In genomic region chr5:132428147-132428482, GRCh38 we compare ENCODE assay signal across 9 cellular contexts. TPM values are rescaled to one million over a fixed set of nuclear protein-coding genes. Genes with fewer than 3 reads are reported as not detected.
A peak's percentile ranks its signal among the peaks of the same experiment; 100 is the strongest.
DNase-seq lines count a peak whose midpoint lies in the region; ATAC-seq and TF ChIP-seq lines count a peak whose summit lies in the region.
"Had no signal": no experiment of that assay in that cellular context is flagged by ENCODE, and none has a peak within 500 bp of the region (broad histone marks: within the 10 kb centered on the region; RNA-seq: fewer than 3 reads in every experiment).

No MANE protein-coding gene starts in this region.

- no peak for ATAC-seq in CD4-positive, alpha-beta T cell (ENCODE audit: poor library complexity)
- ATAC-seq in GM18867 (IDR thresholded peaks at IDR 0.05; ENCODE audit: unreplicated experiment) = no peak
- no peak for ATAC-seq in GM21528 (IDR thresholded peaks at IDR 0.05; ENCODE audit: low FRiP score, unreplicated experiment)
- ATAC-seq in HG02798 (IDR thresholded peaks at IDR 0.05; ENCODE audit: poor library complexity, unreplicated experiment) = no peak

- H3K4me1 Mint-ChIP-seq in CD4-positive, alpha-beta T cell (ENCODE audit: low read depth) = peaks cover 100% of the 10 kb centered on the region
- peaks cover 24% of the 10 kb centered on the region for H3K4me1 Mint-ChIP-seq in nephron

- H3K9me3 ChIP-seq in CD4-positive, alpha-beta T cell (ENCODE audit: control insufficient read depth, low read length) = no peaks in the 10 kb centered on the region
- no peaks in the 10 kb centered on the region for H3K9me3 ChIP-seq in KOPT-K1 (ENCODE audit: insufficient read depth, low read length, poor library complexity, severe bottlenecking)

- no peaks in the 10 kb centered on the region for H3K27me3 ChIP-seq in CD4-positive, alpha-beta T cell (ENCODE audit: control insufficient read depth, insufficient read depth, low read length)
- H3K27me3 ChIP-seq: neural progenitor cell had no signal

- intact Hi-C loops in CD4-positive, alpha-beta T cell (cut with DNase I, micrococcal nuclease) = no loop called here

- peak overlapping the region; percentile 78 for H3K27ac ChIP-seq in CD4-positive, alpha-beta T cell (ENCODE audit: low read depth, low read length)
- peak overlapping the region; percentile 98 for H3K27ac ChIP-seq in KOPT-K1 (ENCODE audit: low read depth, low read length, poor library complexity, severe bottlenecking)
- H3K27ac ChIP-seq: neural progenitor cell had no signal

- TF ChIP-seq CTCF in CD4-positive, alpha-beta T cell (IDR thresholded peaks at IDR 0.05) = no peak
- no peak for TF ChIP-seq CTCF in nephron (IDR thresholded peaks at IDR 0.05; ENCODE audit: unreplicated experiment in 3 of 3)

- no peaks in the 10 kb centered on the region for H3K27me3 Mint-ChIP-seq in CD4-positive, alpha-beta T cell
- H3K27me3 Mint-ChIP-seq in nephron (ENCODE audit: low read depth) = no peaks in the 10 kb centered on the region

- H3K27ac Mint-ChIP-seq in CD4-positive, alpha-beta T cell = peak overlapping the region; percentile 93
- H3K27ac Mint-ChIP-seq in nephron = peak overlapping the region in 2 of 3 experiments; percentile 41 to 67
- H3K27ac Mint-ChIP-seq: neural progenitor cell had no signal

- H3K36me3 Mint-ChIP-seq in CD4-positive, alpha-beta T cell (ENCODE audit: low read depth) = peaks cover 53% of the 10 kb centered on the region
- no peaks in the 10 kb centered on the region for H3K36me3 Mint-ChIP-seq in nephron (ENCODE audit: low read depth)
- H3K36me3 Mint-ChIP-seq: neural progenitor cell had no signal

- CTCF ChIA-PET in CD4-positive, alpha-beta T cell (lab: Charles Lee) = interaction anchor here (0.9 to 1.7 kb wide), 6 partner anchors 17 to 73 kb away, joined by 3 to 7 read pairs (median 3); partner anchors contain the start of gene IRF1

- H3K9me3 Mint-ChIP-seq in CD4-positive, alpha-beta T cell = no peaks in the 10 kb centered on the region
- no peaks in the 10 kb centered on the region for H3K9me3 Mint-ChIP-seq in nephron
- H3K9me3 Mint-ChIP-seq: neural progenitor cell had no signal

- no peak for DNase-seq in CD4-positive, alpha-beta T cell
- peak; percentile 40 for DNase-seq in amniotic epithelial cell (ENCODE audit: low read depth)
- no peak for DNase-seq in NOMO-1 treated with DMSO at 0.1 percent for 48 hours (lab: John Stamatoyannopoulos, UW; ENCODE audit: unreplicated experiment)

- peaks cover 87% of the 10 kb centered on the region for H3K36me3 ChIP-seq in KOPT-K1 (ENCODE audit: insufficient read depth, low read length)
- H3K36me3 ChIP-seq: neural progenitor cell had no signal

- POLR2A ChIA-PET in CD4-positive, alpha-beta T cell (lab: Charles Lee) = interaction anchor here (0.9 to 20.0 kb wide), 10 partner anchors 9 to 68 kb away, joined by 3 to 645 read pairs (median 49); partner anchors contain the start of gene IRF1

- peak overlapping the region; percentile 77 for H3K4me3 Mint-ChIP-seq in CD4-positive, alpha-beta T cell
- no peak overlapping the region for H3K4me3 Mint-ChIP-seq in nephron
- H3K4me3 Mint-ChIP-seq: neural progenitor cell had no signal

RNA-seq across cellular contexts. Expression of gene SLC22A5, which starts 58.6 kb away (rescaled TPM):
- total RNA-seq in CD4-positive, alpha-beta T cell = 1 to 10 TPM; 4.3 to 4.5 TPM
